Comparison of ENCODE assay signal across 12 cellular contexts in genomic region chr1:27350673-27351540, GRCh38. TPM values are rescaled to one million over a fixed set of nuclear protein-coding genes. Genes with fewer than 3 reads are reported as not detected.
DNase-seq lines count a peak whose midpoint lies in the region; ATAC-seq and TF ChIP-seq lines count a peak whose summit lies in the region.
"Had no signal": no experiment of that assay in that cellular context is flagged by ENCODE, and none has a peak within 500 bp of the region (broad histone marks: within the 10 kb centered on the region; RNA-seq: fewer than 3 reads in every experiment).

No MANE protein-coding gene starts in this region.

- H3K27ac ChIP-seq in spleen: no peak overlapping the region

- H3K36me3 ChIP-seq in H7 (replicated peaks; ENCODE audit: control insufficient read depth, insufficient read depth, low read length) (no peaks in the 10 kb centered on the region; the same call in 1 of the 2 replicates), spleen (peaks cover 0 to 96% (median 43%) of the 10 kb centered on the region in 6 donors)

- no peak for TF ChIP-seq POLR2A in spleen (IDR thresholded peaks at IDR 0.05)

- peaks cover 22% of the 10 kb centered on the region; the same call in 1 of the 2 replicates for H3K27me3 ChIP-seq in H7 (ENCODE audit: control insufficient read depth, insufficient read depth, low read length)
- peaks cover 0 to 23% (median 0%) of the 10 kb centered on the region in 7 donors for H3K27me3 ChIP-seq in spleen (replicated peaks in 1 of 7)

- H3K4me1 ChIP-seq in spleen: peaks cover 0 to 63% (median 31%) of the 10 kb centered on the region in 6 donors

- WGBS in spleen, 5 donors: 67 to 79% (median 68%) methylated on average over 48 to 62 of the region's 62 CpGs

- H3K4me3 ChIP-seq in H7 (ENCODE audit: insufficient read depth, low read depth, low read length) (peak overlapping the region; percentile 76), spleen (peak overlapping the region in 1 of 8 donors; percentile 67)

- ATAC-seq in GM18907 (IDR thresholded peaks at IDR 0.05; ENCODE audit: unreplicated experiment): no peak

- DNase-seq in H7 (peak; percentile 99), dermis blood vessel endothelial cell (peak; percentile 34), iris pigment epithelial cell (ENCODE audit: low read depth) (peak; percentile 31), spleen (peak; percentile 76), UCSD-AML1 (lab: John Stamatoyannopoulos, UW; ENCODE audit: unreplicated experiment) (no peak), cerebellar nuclear complex (lab: John Stamatoyannopoulos, UW) (no peak), NCI-H146 (lab: John Stamatoyannopoulos, UW) (no peak)
- DNase-seq: activated CD4-positive, alpha-beta T cell treated with anti-CD3 and anti-CD28 coated beads, Interleukin-2, amount 10 ng/mL, durations not matched to agents 7 days and 5 days; DMS 273 treated with DMSO at 0.1 percent for 48 hours; OCI-M1 had no signal

- TF ChIP-seq CTCF in spleen (IDR thresholded peaks at IDR 0.05 in 8 of 11, conservative IDR thresholded peaks at IDR 0.05 in 3 of 11): no peak

- intact Hi-C loops in spleen (cut with DNase I; ENCODE audit: low total_unique reads): no loop called here

- no peaks in the 10 kb centered on the region for H3K9me3 ChIP-seq in spleen

RNA-seq across cellular contexts. Expression of gene SYTL1, which starts 9.1 kb away (rescaled TPM):
- total RNA-seq in H7 (2014; rRNA removed; shearing (Covaris generic)): 5.6 and 6.4 TPM in 2 replicates
- total RNA-seq in dermis blood vessel endothelial cell (not detected in 2 replicates), spleen (10 to 100 TPM; 54.9 to 97.0 (median 63.2) TPM)
- 100 to 1,000 TPM; 111 to 208 (median 159) TPM for polyA plus RNA-seq in spleen

RNA-seq across cellular contexts. Expression of gene MAP3K6, which starts 15.9 kb away (rescaled TPM):
- total RNA-seq in H7 (2014; rRNA removed; shearing (Covaris generic)): 10.7 and 14.6 TPM in 2 replicates
- 6.6 and 10.3 TPM in 2 replicates for total RNA-seq in dermis blood vessel endothelial cell
- 10 to 100 TPM; 20.4 to 55.0 (median 38.0) TPM for total RNA-seq in spleen
- 10 to 100 TPM; 20.3 to 31.7 (median 29.6) TPM for polyA plus RNA-seq in spleen

RNA-seq across cellular contexts. Expression of gene FCN3, which starts 23.7 kb away (rescaled TPM):
- 0.14 TPM in 1 of 2 replicates, not detected in the other for total RNA-seq in H7 (2014; rRNA removed; shearing (Covaris generic))
- total RNA-seq in dermis blood vessel endothelial cell: 0.09 TPM in 1 of 2 replicates, not detected in the other
- 10 to 100 TPM in 3 of 7 donors, 1 to 10 TPM in 4; 4.4 to 21.7 (median 7.7) TPM for total RNA-seq in spleen
- polyA plus RNA-seq in spleen: 10 to 100 TPM in 2 of 3 donors, 1 to 10 TPM in 1; 3.7 to 14.4 (median 11.7) TPM
- total RNA-seq: activated CD4-positive, alpha-beta T cell treated with anti-CD3 and anti-CD28 coated beads, Interleukin-2, amount 10 ng/mL, durations not matched to agents 7 days and 5 days had no signal

RNA-seq across cellular contexts. Expression of gene TMEM222, which starts 28.9 kb away (rescaled TPM):
- total RNA-seq in H7 (2014; rRNA removed; shearing (Covaris generic)): 41.0 and 53.4 TPM in 2 replicates
- 23.3 and 34.0 TPM in 2 replicates for total RNA-seq in dermis blood vessel endothelial cell
- total RNA-seq in spleen: 10 to 100 TPM; 25.4 to 33.2 (median 31.6) TPM
- polyA plus RNA-seq in spleen: 10 to 100 TPM; 31.4 to 38.9 (median 34.1) TPM

RNA-seq across cellular contexts. Expression of gene CD164L2, which starts 32.2 kb away (rescaled TPM):
- total RNA-seq in H7 (2014; rRNA removed; shearing (Covaris generic)): 1.7 and 3.8 TPM in 2 replicates
- total RNA-seq in dermis blood vessel endothelial cell: not detected in 2 replicates
- total RNA-seq in spleen: not detected
- under 1 TPM in 1 of 3 donors, not detected in 2; 0.06 TPM for polyA plus RNA-seq in spleen
- total RNA-seq: activated CD4-positive, alpha-beta T cell treated with anti-CD3 and anti-CD28 coated beads, Interleukin-2, amount 10 ng/mL, durations not matched to agents 7 days and 5 days; subcutaneous adipose tissue had no signal

Comparison
In these comparisons a context has a peak if more than half of its experiments do, and no peak if none do; other contexts are left out.
1. DNase-seq: peak in H7 (single experiment), dermis blood vessel endothelial cell (single experiment), iris pigment epithelial cell (single experiment) and spleen (single experiment); none in UCSD-AML1 (single experiment), cerebellar nuclear complex (0 of 2) and NCI-H146 (single experiment).